In the genomic region with DNA sequence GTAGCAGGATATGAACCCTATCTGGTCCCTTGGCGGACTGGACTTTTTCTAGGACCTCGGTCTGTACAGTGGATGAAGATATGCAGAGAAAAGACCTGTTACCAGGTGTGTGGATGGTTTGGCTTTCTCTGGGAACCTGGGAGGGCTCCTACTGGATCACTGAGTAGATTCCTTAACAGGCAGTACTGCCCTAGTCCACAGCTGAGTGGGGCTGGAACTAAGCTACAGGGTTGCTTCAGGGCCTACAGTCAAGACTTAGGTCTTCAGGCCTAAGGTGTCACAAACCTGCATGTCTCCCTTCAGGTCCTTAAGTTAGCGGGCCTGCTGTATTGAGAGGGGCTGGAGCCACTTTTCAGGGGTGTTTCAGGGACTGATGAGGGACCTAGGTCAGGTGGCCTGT, we compare ENCODE assay signal across 22 cellular contexts.
"Had no signal": no experiment of that assay in that cellular context is flagged by ENCODE, and none has a peak within 500 bp of the region (broad histone marks: within the 10 kb centered on the region; RNA-seq: fewer than 3 reads in every experiment).

No MANE protein-coding gene starts in this region.

- ATAC-seq: stimulated activated memory B cell treated with anti-CD40 and anti-IgM and Interleukin-4, amounts not matched to agents 10 μg/mL and 1 μg/mL and 100 μg/mL, for 72 hours; stimulated activated naive CD8-positive, alpha-beta T cell treated with anti-CD3 and anti-CD28 coated beads, Interleukin-15, amount 100 ng/mL, for 72 hours had no signal

- H3K27me3 Mint-ChIP-seq: naive B cell; stimulated activated memory B cell treated with anti-CD40 and anti-IgM and Interleukin-4, amounts not matched to agents 10 μg/mL and 1 μg/mL and 100 μg/mL, for 72 hours; stimulated activated naive CD8-positive, alpha-beta T cell treated with anti-CD3 and anti-CD28 coated beads, Interleukin-15, amount 100 ng/mL, for 72 hours; type B pancreatic cell had no signal

- H3K4me1 Mint-ChIP-seq: nephron, neural progenitor cell had no signal

- H3K4me3 Mint-ChIP-seq: mesothelial cell of epicardium; naive B cell; nephron; neural progenitor cell; stimulated activated memory B cell treated with anti-CD40 and anti-IgM and Interleukin-4, amounts not matched to agents 10 μg/mL and 1 μg/mL and 100 μg/mL, for 72 hours; stimulated activated naive CD8-positive, alpha-beta T cell treated with anti-CD3 and anti-CD28 coated beads, Interleukin-15, amount 100 ng/mL, for 72 hours; type B pancreatic cell had no signal

- H3K27ac Mint-ChIP-seq: mesothelial cell of epicardium; nephron; neural progenitor cell; stimulated activated memory B cell treated with anti-CD40 and anti-IgM and Interleukin-4, amounts not matched to agents 10 μg/mL and 1 μg/mL and 100 μg/mL, for 72 hours; stimulated activated naive CD8-positive, alpha-beta T cell treated with anti-CD3 and anti-CD28 coated beads, Interleukin-15, amount 100 ng/mL, for 72 hours; type B pancreatic cell had no signal

- H3K9me3 Mint-ChIP-seq: type B pancreatic cell had no signal

- DNase-seq: islet precursor cell; left ventricle myocardium inferior; mesendoderm; naive B cell; occipital lobe; ovary; posterior cingulate gyrus; retina; right cardiac atrium; sigmoid colon; small intestine; spleen; stimulated activated CD4-positive, alpha-beta T cell treated with anti-CD3 and anti-CD28 coated beads, Interleukin-4, amount 100 ng/mL, for 24 hours; stimulated activated naive CD4-positive, alpha-beta T cell treated with Interleukin-2 at 50 U/mL for 16 hours; stimulated activated naive CD8-positive, alpha-beta T cell treated with anti-CD3 and anti-CD28 coated beads, Interleukin-15, amount 100 ng/mL, for 72 hours; substantia nigra; uterus had no signal
